ENCODE assay signal across 8 cellular contexts in the genomic region with DNA sequence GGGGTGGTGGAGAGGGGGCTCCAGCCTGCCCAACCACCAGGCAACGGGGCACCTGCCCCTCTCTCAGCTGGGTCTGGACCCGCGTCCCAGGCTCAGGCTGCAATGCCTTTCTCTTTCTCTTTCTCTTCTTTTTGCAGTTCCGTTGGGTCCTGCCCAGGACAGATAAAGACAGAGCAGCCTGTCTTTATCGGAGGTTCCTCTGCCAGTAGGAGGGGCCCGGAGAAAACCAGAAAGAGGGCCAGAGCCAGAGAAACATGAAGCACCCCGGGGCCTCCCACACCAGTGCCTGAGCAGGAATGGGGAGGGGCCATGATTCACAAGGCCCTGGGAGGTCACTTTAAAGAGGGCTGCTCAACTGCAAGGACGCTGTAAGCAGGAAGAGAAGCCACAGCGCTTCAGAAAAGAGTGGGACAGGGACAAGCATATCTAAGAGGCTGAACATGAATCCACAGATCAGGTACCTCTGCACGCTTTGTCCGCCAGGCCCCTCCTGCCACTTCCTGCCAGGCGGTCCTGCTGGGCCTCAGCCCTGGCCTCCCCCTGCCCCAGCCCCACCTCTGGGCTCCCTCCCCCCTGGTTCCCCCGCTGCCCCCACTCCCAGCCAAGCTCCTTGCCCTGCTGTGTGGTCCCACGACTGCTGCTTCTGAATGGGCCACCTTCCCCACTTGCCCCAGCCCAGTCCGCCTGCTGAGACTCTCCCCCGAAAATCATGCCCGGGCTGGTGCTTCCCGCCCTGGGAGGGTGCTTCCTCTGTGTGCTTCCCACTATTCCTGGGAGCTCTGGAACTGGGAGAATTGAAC. TPM values are rescaled to one million over a fixed set of nuclear protein-coding genes. Genes with fewer than 3 reads are reported as not detected.
A peak's percentile ranks its signal among the peaks of the same experiment; 100 is the strongest.
DNase-seq lines count a peak whose midpoint lies in the region; ATAC-seq, FAIRE-seq and TF ChIP-seq lines count a peak whose summit lies in the region.

A gene (plus strand): TSS at position 335 of the 800 bp plus-strand sequence. CDS start 106 bp downstream, at position 441.

- H3K9ac ChIP-seq in neural progenitor cell: no peak within 1 kb of the TSS

- H3K4me1 ChIP-seq in neural progenitor cell: peaks cover 30% of the 10 kb centered on the region

- peaks cover 9% of the 10 kb centered on the region for H3F3A ChIP-seq in neural progenitor cell (ENCODE audit: low read depth)

- peak within 1 kb of the TSS; percentile 93 for H3K27ac Mint-ChIP-seq in neural progenitor cell

- peak; percentile 99 for FAIRE-seq in A204.1 (lab: Jason Lieb, UNC)

- peak; percentile 70 for ATAC-seq in GM18861 (IDR thresholded peaks at IDR 0.05; ENCODE audit: unreplicated experiment)
- peak; percentile 91 for ATAC-seq in HG03108 (IDR thresholded peaks at IDR 0.05; ENCODE audit: unreplicated experiment)

- H3K4me3 Mint-ChIP-seq in neural progenitor cell: peak within 1 kb of the TSS; percentile 76

- H3K27me3 Mint-ChIP-seq in neural progenitor cell (ENCODE audit: insufficient read depth, low read depth): peaks cover 14% of the 10 kb centered on the region

- H3K4me3 ChIP-seq in fibroblast of pulmonary artery (replicated peaks; ENCODE audit: low read depth, low read length) (peak within 1 kb of the TSS; percentile 68), neural progenitor cell (peak within 1 kb of the TSS; percentile 32)

- H3K36me3 Mint-ChIP-seq in neural progenitor cell: no peaks in the 10 kb centered on the region

- H3K79me2 ChIP-seq in neural progenitor cell (ENCODE audit: low read depth): no peaks in the 10 kb centered on the region

- DNase-seq in RPMI8226 (peak; percentile 88), activated T-helper 1 cell treated with Interleukin-2 at 50 U/mL for 16 hours (ENCODE audit: low read depth) (peak; percentile 63), fibroblast of pulmonary artery (ENCODE audit: low read depth) (peak; percentile 88), neural progenitor cell (ENCODE audit: low spot score) (peak; percentile 70), stromal cell of bone marrow (ENCODE audit: low read depth) (peak; percentile 81)

- no peak within 1 kb of the TSS for H3K27ac ChIP-seq in neural progenitor cell

- no peaks in the 10 kb centered on the region for H3K27me3 ChIP-seq in neural progenitor cell

- H2AFZ ChIP-seq in neural progenitor cell (replicated peaks): peak within 1 kb of the TSS; percentile 73

- no peaks in the 10 kb centered on the region for H3K9me3 Mint-ChIP-seq in neural progenitor cell

- H3K4me1 Mint-ChIP-seq in neural progenitor cell: peaks cover 31% of the 10 kb centered on the region

- H4K20me1 ChIP-seq in neural progenitor cell (ENCODE audit: low read depth): no peaks in the 10 kb centered on the region

- TF ChIP-seq CTCF in fibroblast of pulmonary artery (IDR thresholded peaks at IDR 0.05; ENCODE audit: low read length, missing control alignments) (peak; percentile 1), neural progenitor cell (IDR thresholded peaks at IDR 0.05) (no peak)

- no peaks in the 10 kb centered on the region for H3K36me3 ChIP-seq in neural progenitor cell

- peak within 1 kb of the TSS; percentile 69 for H3K4me2 ChIP-seq in neural progenitor cell

- no peaks in the 10 kb centered on the region for H3K9me3 ChIP-seq in neural progenitor cell (ENCODE audit: low read depth)

RNA-seq across cellular contexts. Expression of the gene that starts here (rescaled TPM):
- total RNA-seq in neural progenitor cell (ENCODE audit: low replicate concordance): 3.0 and 4.6 TPM in 2 replicates
